8 cellular contexts compared by ENCODE assay signal in genomic region chr2:45009303-45009927, GRCh38. TPM values are rescaled to one million over a fixed set of nuclear protein-coding genes. Genes with fewer than 3 reads are reported as not detected.
A peak's percentile ranks its signal among the peaks of the same experiment; 100 is the strongest.
DNase-seq lines count a peak whose midpoint lies in the region; ATAC-seq, FAIRE-seq and TF ChIP-seq lines count a peak whose summit lies in the region.

Gene SIX2 (minus strand): TSS chr2:45009452. CDS start chr2:45009110, 342 bp downstream.

- no peak for FAIRE-seq in GM12878 (lab: Jason Lieb, UNC)

- in situ Hi-C loops in GM12878 (cut with MboI) = no loop called here

- TF ChIP-seq EP300 in GM12878 (IDR thresholded peaks at IDR 0.05; ENCODE audit: borderline replicate concordance in 1 of 2, control insufficient read depth in 1 of 2, low read depth in 2 of 2, low read length in 2 of 2) = no peak

- H4K20me1 ChIP-seq in GM12878 (ENCODE audit: control insufficient read depth, insufficient read depth) = no peaks in the 10 kb centered on the region
- no peaks in the 10 kb centered on the region for H4K20me1 ChIP-seq in hepatocyte (ENCODE audit: insufficient read depth, poor library complexity, severe bottlenecking)

- H3K4me3 ChIP-seq in AG09309 (ENCODE audit: control insufficient read depth, low read depth, low read length) (peak within 1 kb of the TSS; percentile 53), GM12878 (no peak within 1 kb of the TSS), hepatocyte (peak within 1 kb of the TSS; percentile 26)

- TF ChIP-seq RAD21 in GM12878 (IDR thresholded peaks at IDR 0.05; ENCODE audit: insufficient read depth, low read depth, low read length) = no peak

- peak within 1 kb of the TSS; percentile 55; the same call in 1 of the 2 replicates for H3K4me2 ChIP-seq in GM12878 (ENCODE audit: control insufficient read depth, insufficient read depth)
- peak within 1 kb of the TSS; percentile 81 for H3K4me2 ChIP-seq in hepatocyte

- no peak for TF ChIP-seq POLR2A in GM12878 (IDR thresholded peaks at IDR 0.05; ENCODE audit: low read depth, low read length)

- no peaks in the 10 kb centered on the region for H3K9me2 ChIP-seq in hepatocyte (replicated peaks; ENCODE audit: insufficient read depth)

- CTCF ChIA-PET in GM12878 (lab: Yijun Ruan, JAX) = interaction anchor here (1.2 kb wide), 1 partner anchor 11 kb away, joined by 3 read pairs; no protein-coding TSS in a partner anchor

- DNase-seq in AG09309 (ENCODE audit: low read depth) = peak; percentile 88
- DNase-seq in H4 (ENCODE audit: low spot score) = peak; percentile 91
- peak; percentile 98 for DNase-seq in NCI-H345 (lab: John Stamatoyannopoulos, UW)
- DNase-seq in GM12878 (ENCODE audit: low read depth, low spot score) = no peak
- peak; percentile 93 for DNase-seq in hepatocyte (ENCODE audit: low spot score)
- DNase-seq in pulmonary artery endothelial cell (ENCODE audit: low read depth, low spot score) = peak; percentile 81

- H3K79me2 ChIP-seq in GM12878 (ENCODE audit: control insufficient read depth, insufficient read depth, low read length) = no peaks in the 10 kb centered on the region
- no peaks in the 10 kb centered on the region for H3K79me2 ChIP-seq in hepatocyte

- POLR2A ChIA-PET in GM12878 (lab: Charles Lee) = no interaction called here

- no peaks in the 10 kb centered on the region for H3K36me3 ChIP-seq in GM12878 (ENCODE audit: control insufficient read depth in 2 of 2, insufficient read depth in 2 of 2, low read length in 1 of 2)
- no peaks in the 10 kb centered on the region for H3K36me3 ChIP-seq in hepatocyte (replicated peaks; ENCODE audit: insufficient read depth, low read depth)

- 30% methylated on average over 52 of the region's 61 CpGs for WGBS in GM12878 (ENCODE audit: insufficient coverage, insufficient replicate concordance, low lambda C conversion rate, missing lambda C conversion rate)
- WGBS in hepatocyte (ENCODE audit: low lambda C conversion rate, missing lambda C conversion rate) = 1% methylated on average over 39 of the region's 61 CpGs

- intact Hi-C loops in GM12878 (cut with micrococcal nuclease; ENCODE audit: unreplicated experiment) = no loop called here

- no peak for TF ChIP-seq CTCF in AG09309 (IDR thresholded peaks at IDR 0.05; ENCODE audit: control insufficient read depth, insufficient read depth, low read depth, low read length, missing control alignments)
- TF ChIP-seq CTCF in GM12878 (IDR thresholded peaks at IDR 0.05 in 2 of 3, conservative IDR thresholded peaks at IDR 0.05 in 1 of 3; ENCODE audit: control insufficient read depth in 2 of 3, extremely low read depth in 1 of 3, insufficient read depth in 1 of 3, low read depth in 3 of 3, low read length in 3 of 3) = no peak
- no peak for TF ChIP-seq CTCF in hepatocyte (IDR thresholded peaks at IDR 0.05; ENCODE audit: poor library complexity)

- H3K27ac ChIP-seq in GM12878 (ENCODE audit: control insufficient read depth, insufficient read depth) (no peak within 1 kb of the TSS), hepatocyte (peak within 1 kb of the TSS; percentile 39)

- no peak for ATAC-seq in GM12878
- ATAC-seq in HG03439 (IDR thresholded peaks at IDR 0.05; ENCODE audit: unreplicated experiment) = no peak
- ATAC-seq in HG03097 (IDR thresholded peaks at IDR 0.05; ENCODE audit: low FRiP score, unreplicated experiment) = no peak

- H3K9ac ChIP-seq in GM12878 (ENCODE audit: control insufficient read depth, insufficient read depth, low read length) = no peak within 1 kb of the TSS

- no peaks in the 10 kb centered on the region; the same call in 2 of the 3 replicates for H3K9me3 ChIP-seq in GM12878 (replicated peaks; ENCODE audit: control insufficient read depth, insufficient read depth, low read length)
- H3K9me3 ChIP-seq in hepatocyte (ENCODE audit: low read depth) = no peaks in the 10 kb centered on the region

- H2AFZ ChIP-seq in GM12878 (ENCODE audit: control insufficient read depth, low read depth, low read length) = no peak within 1 kb of the TSS; the same call in 1 of the 2 replicates
- H2AFZ ChIP-seq in hepatocyte = peak within 1 kb of the TSS; percentile 38

- no peaks in the 10 kb centered on the region for H3K4me1 ChIP-seq in GM12878 (ENCODE audit: control insufficient read depth, insufficient read depth, low read length)
- peaks cover 33% of the 10 kb centered on the region for H3K4me1 ChIP-seq in hepatocyte (ENCODE audit: insufficient read depth)

- H3K27me3 ChIP-seq in GM12878 (replicated peaks in 1 of 2; ENCODE audit: control insufficient read depth in 2 of 2, insufficient read depth in 2 of 2, low read length in 1 of 2) = peaks cover 33 to 49% of the 10 kb centered on the region in 2 experiments
- H3K27me3 ChIP-seq in hepatocyte = peaks cover 91% of the 10 kb centered on the region

- RAD21 ChIA-PET in GM12878 (lab: Charles Lee; ENCODE audit: unreplicated experiment) = no interaction called here

- BruUV-seq in GM12878 (replicated peaks; lab: Mats Ljungman, UMichigan) = no TSS peak

- SMC1A ChIA-PET in GM12878 (lab: Charles Lee; ENCODE audit: uncharacterized antibody, unreplicated experiment) = no interaction called here

TF ChIP-seq in GM12878, 131 proteins besides CTCF, POLR2A, EP300 and RAD21 (continues in another document):
- TF ChIP-seq RCOR1 (conservative IDR thresholded peaks at IDR 0.05; ENCODE audit: low read depth, low read length) = no peak
- TF ChIP-seq RELA (IDR thresholded peaks at IDR 0.05; ENCODE audit: borderline replicate concordance, partially characterized antibody) = no peak
- no peak for TF ChIP-seq CHD1 (IDR thresholded peaks at IDR 0.05; ENCODE audit: low read depth, low read length)
- TF ChIP-seq, protein P1, sequence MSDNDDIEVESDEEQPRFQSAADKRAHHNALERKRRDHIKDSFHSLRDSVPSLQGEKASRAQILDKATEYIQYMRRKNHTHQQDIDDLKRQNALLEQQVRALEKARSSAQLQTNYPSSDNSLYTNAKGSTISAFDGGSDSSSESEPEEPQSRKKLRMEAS (IDR thresholded peaks at IDR 0.05; ENCODE audit: low read depth, low read length) = no peak
- TF ChIP-seq, protein P2, sequence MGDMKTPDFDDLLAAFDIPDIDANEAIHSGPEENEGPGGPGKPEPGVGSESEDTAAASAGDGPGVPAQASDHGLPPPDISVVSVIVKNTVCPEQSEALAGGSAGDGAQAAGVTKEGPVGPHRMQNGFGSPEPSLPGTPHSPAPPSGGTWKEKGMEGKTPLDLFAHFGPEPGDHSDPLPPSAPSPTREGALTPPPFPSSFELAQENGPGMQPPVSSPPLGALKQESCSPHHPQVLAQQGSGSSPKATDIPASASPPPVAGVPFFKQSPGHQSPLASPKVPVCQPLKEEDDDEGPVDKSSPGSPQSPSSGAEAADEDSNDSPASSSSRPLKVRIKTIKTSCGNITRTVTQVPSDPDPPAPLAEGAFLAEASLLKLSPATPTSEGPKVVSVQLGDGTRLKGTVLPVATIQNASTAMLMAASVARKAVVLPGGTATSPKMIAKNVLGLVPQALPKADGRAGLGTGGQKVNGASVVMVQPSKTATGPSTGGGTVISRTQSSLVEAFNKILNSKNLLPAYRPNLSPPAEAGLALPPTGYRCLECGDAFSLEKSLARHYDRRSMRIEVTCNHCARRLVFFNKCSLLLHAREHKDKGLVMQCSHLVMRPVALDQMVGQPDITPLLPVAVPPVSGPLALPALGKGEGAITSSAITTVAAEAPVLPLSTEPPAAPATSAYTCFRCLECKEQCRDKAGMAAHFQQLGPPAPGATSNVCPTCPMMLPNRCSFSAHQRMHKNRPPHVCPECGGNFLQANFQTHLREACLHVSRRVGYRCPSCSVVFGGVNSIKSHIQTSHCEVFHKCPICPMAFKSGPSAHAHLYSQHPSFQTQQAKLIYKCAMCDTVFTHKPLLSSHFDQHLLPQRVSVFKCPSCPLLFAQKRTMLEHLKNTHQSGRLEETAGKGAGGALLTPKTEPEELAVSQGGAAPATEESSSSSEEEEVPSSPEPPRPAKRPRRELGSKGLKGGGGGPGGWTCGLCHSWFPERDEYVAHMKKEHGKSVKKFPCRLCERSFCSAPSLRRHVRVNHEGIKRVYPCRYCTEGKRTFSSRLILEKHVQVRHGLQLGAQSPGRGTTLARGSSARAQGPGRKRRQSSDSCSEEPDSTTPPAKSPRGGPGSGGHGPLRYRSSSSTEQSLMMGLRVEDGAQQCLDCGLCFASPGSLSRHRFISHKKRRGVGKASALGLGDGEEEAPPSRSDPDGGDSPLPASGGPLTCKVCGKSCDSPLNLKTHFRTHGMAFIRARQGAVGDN (IDR thresholded peaks at IDR 0.05) = no peak
- no peak for TF ChIP-seq ATF2 (IDR thresholded peaks at IDR 0.05; ENCODE audit: low read length)
- no peak for TF ChIP-seq BHLHE40 (IDR thresholded peaks at IDR 0.05; ENCODE audit: borderline replicate concordance in 1 of 2, low read depth in 2 of 2, low read length in 1 of 2)

RNA-seq across cellular contexts. Expression of gene SIX2, which starts in this region (rescaled TPM):
- total RNA-seq in H4 (2014; rRNA removed; shearing (Covaris generic)) = 0.06 and 0.52 TPM in 2 replicates
- not detected in 2 replicates for total RNA-seq in GM12878 (2013; cell fraction: nucleolus; rRNA removed)
- not detected in 2 replicates for total RNA-seq in GM12878 (2014; rRNA removed)
- total RNA-seq in GM12878 (2014; rRNA removed; fragmentation: Illumina TruSeq; extraction: Trizol) = not detected in 2 replicates
- total RNA-seq in GM12878 (2021) = not detected in 2 replicates
- not detected for polyA plus RNA-seq in GM12878 (2011; ENCODE audit: low read depth)
- not detected in 2 replicates for polyA plus RNA-seq in GM12878 (2011; rRNA removed)
- polyA plus RNA-seq in GM12878 (2011; cell fraction: cytosol; rRNA removed) = not detected in 2 replicates
- polyA plus RNA-seq in GM12878 (2011; cell fraction: nucleus; rRNA removed) = not detected in 2 replicates
- not detected in 2 replicates for polyA plus RNA-seq in GM12878 (2012)
- polyA plus RNA-seq in GM12878 (2014; fragmentation: Illumina TruSeq; extraction: Trizol) = not detected in 2 replicates
- polyA plus RNA-seq in GM12878 (2014; fragmentation: Nextera tagmentation; extraction: Ambion mirVana) = not detected
- polyA plus RNA-seq in GM12878 (2014; rRNA removed) = not detected in 2 replicates
- polyA plus RNA-seq in GM12878 (2016; fragmentation: Nextera tagmentation; extraction: Ambion mirVana) = not detected
- polyA minus RNA-seq in GM12878 (2011; rRNA and poly(A)+ RNA removed) = not detected in 2 replicates
- polyA minus RNA-seq in GM12878 (2011; cell fraction: cytosol; rRNA and poly(A)+ RNA removed) = 0.42 TPM in 1 of 2 replicates, not detected in the other
- polyA minus RNA-seq in GM12878 (2011; cell fraction: nucleus; rRNA and poly(A)+ RNA removed) = not detected in 2 replicates
- 0.32 and 0.53 TPM in 2 replicates for total RNA-seq in hepatocyte
- 1.1 and 1.3 TPM in 2 replicates for polyA plus RNA-seq in hepatocyte
- total RNA-seq in pulmonary artery endothelial cell = 0.14 and 0.20 TPM in 2 replicates

Comparison
In these comparisons a context has a peak if more than half of its experiments do, and no peak if none do; other contexts are left out.
1. Peak in DNase-seq in H4; RNA of the gene not detected or under 1 TPM.
2. Peak in DNase-seq in pulmonary artery endothelial cell; RNA of the gene not detected or under 1 TPM.